In the genomic region with DNA sequence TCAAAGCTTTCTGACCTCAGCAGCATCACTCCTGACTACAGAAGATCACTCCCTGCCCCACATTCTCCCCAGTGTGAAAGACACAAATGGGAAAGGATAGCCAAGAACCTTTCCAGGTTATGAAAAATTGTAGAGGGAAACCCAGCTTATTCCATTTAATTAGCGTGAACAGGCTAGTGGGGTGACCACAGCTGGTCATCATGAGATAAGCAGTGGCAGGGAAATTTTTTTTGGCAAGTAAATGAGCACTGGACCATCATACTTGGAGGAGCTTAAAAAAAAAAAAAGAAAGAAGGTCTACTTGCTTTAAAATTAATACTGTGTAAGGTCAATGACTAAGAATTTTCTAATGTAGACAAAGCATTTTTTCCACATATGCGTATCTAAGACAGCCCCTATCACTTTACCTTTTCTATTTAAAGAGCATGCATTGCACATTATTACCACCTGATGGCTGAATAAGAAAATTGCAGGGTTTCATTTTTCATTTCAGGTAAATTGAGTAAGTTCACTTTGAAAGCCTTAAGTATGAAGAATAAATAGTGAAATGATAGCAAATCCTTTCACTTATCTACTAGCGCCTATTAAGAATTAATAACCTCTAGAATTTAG, we compare ENCODE assay signal across 22 cellular contexts.
DNase-seq lines count a peak whose midpoint lies in the region; ATAC-seq, FAIRE-seq and TF ChIP-seq lines count a peak whose summit lies in the region.
"Had no signal": no experiment of that assay in that cellular context is flagged by ENCODE, and none has a peak within 500 bp of the region (broad histone marks: within the 10 kb centered on the region; RNA-seq: fewer than 3 reads in every experiment).

No MANE protein-coding gene starts in this region.

- TF ChIP-seq POLR2A in erythroblast (IDR thresholded peaks at IDR 0.05; ENCODE audit: low read length): no peak

- H3K4me1 ChIP-seq in foreskin keratinocyte: peaks cover 5% of the 10 kb centered on the region
- H3K4me1 ChIP-seq: esophagus muscularis mucosa, testis had no signal

- H3K4me1 Mint-ChIP-seq in glutamatergic neuron (ENCODE audit: low read depth, unreplicated experiment): peaks cover 25% of the 10 kb centered on the region
- H3K4me1 Mint-ChIP-seq: stimulated activated naive B cell treated with anti-CD40 and anti-IgM and Interleukin-4, amounts not matched to agents 10 μg/mL and 1 μg/mL and 100 μg/mL, for 72 hours; T-helper 17 cell had no signal

- no peak overlapping the region for H3K4me3 Mint-ChIP-seq in glutamatergic neuron (ENCODE audit: unreplicated experiment)
- H3K4me3 Mint-ChIP-seq: CD4-positive, alpha-beta T cell; nephron; stimulated activated naive B cell treated with anti-CD40 and anti-IgM and Interleukin-4, amounts not matched to agents 10 μg/mL and 1 μg/mL and 100 μg/mL, for 72 hours; T-helper 17 cell had no signal

- no peak overlapping the region for H3K27ac Mint-ChIP-seq in glutamatergic neuron (ENCODE audit: unreplicated experiment)
- H3K27ac Mint-ChIP-seq: CD4-positive, alpha-beta T cell; stimulated activated naive B cell treated with anti-CD40 and anti-IgM and Interleukin-4, amounts not matched to agents 10 μg/mL and 1 μg/mL and 100 μg/mL, for 72 hours; T-helper 17 cell had no signal

- ATAC-seq in foreskin keratinocyte (no peak), HG02870 (IDR thresholded peaks at IDR 0.05; ENCODE audit: unreplicated experiment) (no peak)
- ATAC-seq: GM12878; left colon; stimulated activated naive B cell treated with anti-CD40 and anti-IgM and Interleukin-4, amounts not matched to agents 10 μg/mL and 1 μg/mL and 100 μg/mL, for 72 hours; T-helper 17 cell had no signal

- peak; percentile 28 for DNase-seq in HT-29 (ENCODE audit: low spot score)
- DNase-seq in RCC 7860 (ENCODE audit: low spot score): peak; percentile 9
- DNase-seq in foreskin keratinocyte: no peak
- no peak for DNase-seq in glutamatergic neuron
- DNase-seq in RKO (ENCODE audit: low spot score): no peak
- no peak for DNase-seq in erythroblast (lab: John Stamatoyannopoulos, UW)
- DNase-seq: activated CD4-positive, alpha-beta T cell treated with anti-CD3 and anti-CD28 coated beads, Interleukin-2, amount 50 U/mL, for 4 hours; activated gamma-delta T cell treated with Interleukin-2 at 50 U/mL for 16 hours; CD4-positive, alpha-beta T cell; GM23248; left colon; NCI-H2029; posterior cingulate gyrus; stimulated activated CD4-positive, alpha-beta T cell treated with anti-CD3 and anti-CD28 coated beads, Interleukin-1b, Interleukin-23, amount 100 ng/mL, for 48 hours; stimulated activated naive B cell treated with anti-CD40 and anti-IgM and Interleukin-4, amounts not matched to agents 10 μg/mL and 1 μg/mL and 100 μg/mL, for 72 hours; T-helper 17 cell; testis had no signal

- H3K36me3 Mint-ChIP-seq in glutamatergic neuron (ENCODE audit: unreplicated experiment): no peaks in the 10 kb centered on the region
- H3K36me3 Mint-ChIP-seq: stimulated activated naive B cell treated with anti-CD40 and anti-IgM and Interleukin-4, amounts not matched to agents 10 μg/mL and 1 μg/mL and 100 μg/mL, for 72 hours had no signal

- 0 out of 2 replicates have a peak, but pooled peaks have one; percentile 19 for TF ChIP-seq CTCF in 22Rv1 (IDR thresholded peaks at IDR 0.05)
- peak; percentile 64 for TF ChIP-seq CTCF in foreskin keratinocyte (conservative IDR thresholded peaks at IDR 0.05)
- no peak for TF ChIP-seq CTCF in glutamatergic neuron (IDR thresholded peaks at IDR 0.05; ENCODE audit: partially characterized antibody, unreplicated experiment)

- FAIRE-seq in RCC 7860 (lab: Jason Lieb, UNC): no peak
- FAIRE-seq: GM12878 had no signal

- H3K27me3 ChIP-seq in foreskin keratinocyte: no peaks in the 10 kb centered on the region
- H3K27me3 ChIP-seq: esophagus muscularis mucosa, testis had no signal

- no peak overlapping the region for H3K27ac ChIP-seq in 22Rv1
- no peak overlapping the region for H3K27ac ChIP-seq in foreskin keratinocyte
- H3K27ac ChIP-seq: esophagus muscularis mucosa, GM23248, testis had no signal

- peaks cover 10% of the 10 kb centered on the region for H3K27me3 Mint-ChIP-seq in glutamatergic neuron (ENCODE audit: unreplicated experiment)
- H3K27me3 Mint-ChIP-seq: CD4-positive, alpha-beta T cell; stimulated activated naive B cell treated with anti-CD40 and anti-IgM and Interleukin-4, amounts not matched to agents 10 μg/mL and 1 μg/mL and 100 μg/mL, for 72 hours; T-helper 17 cell had no signal

- H3K9me3 Mint-ChIP-seq in glutamatergic neuron (ENCODE audit: unreplicated experiment): peaks cover 18% of the 10 kb centered on the region
- H3K9me3 Mint-ChIP-seq: nephron had no signal

Comparison
In these comparisons a context has a peak if more than half of its experiments do, and no peak if none do; other contexts are left out.
1. DNase-seq: peak in HT-29 (single experiment) and RCC 7860 (single experiment); none in foreskin keratinocyte (0 of 2), glutamatergic neuron (single experiment), RKO (single experiment) and erythroblast (0 of 2).